Comparison of ENCODE assay signal across 10 cellular contexts in genomic region chr5:168315991-168316578, GRCh38. TPM values are rescaled to one million over a fixed set of nuclear protein-coding genes. Genes with fewer than 3 reads are reported as not detected.
DNase-seq lines count a peak whose midpoint lies in the region; ATAC-seq and TF ChIP-seq lines count a peak whose summit lies in the region.
"Had no signal": no experiment of that assay in that cellular context is flagged by ENCODE, and none has a peak within 500 bp of the region (broad histone marks: within the 10 kb centered on the region; RNA-seq: fewer than 3 reads in every experiment).

No MANE protein-coding gene starts in this region.

- peak overlapping the region in 1 of 2 donors; percentile 85 for H3K27ac ChIP-seq in lung (ENCODE audit: low read depth in 1 of 2, low read length in 1 of 2)
- H3K27ac ChIP-seq: ascending aorta, SK-N-MC had no signal

- peaks cover 6 to 11% of the 10 kb centered on the region in 2 donors for H3K27me3 Mint-ChIP-seq in effector memory CD8-positive, alpha-beta T cell

- no peaks in the 10 kb centered on the region for H3K36me3 Mint-ChIP-seq in effector memory CD8-positive, alpha-beta T cell (ENCODE audit: insufficient read depth)

- no peaks in the 10 kb centered on the region for H3K9me3 ChIP-seq in lung (ENCODE audit: control insufficient read depth in 2 of 2, insufficient read depth in 1 of 2, low read length in 1 of 2)
- H3K9me3 ChIP-seq: ascending aorta had no signal

- H3K4me1 ChIP-seq in lung (ENCODE audit: control insufficient read depth in 2 of 2, insufficient read depth in 2 of 2, low read length in 2 of 2), result peaks cover 0 to 15% of the 10 kb centered on the region in 2 donors
- H3K4me1 ChIP-seq: ascending aorta had no signal

- H3K27ac Mint-ChIP-seq in effector memory CD8-positive, alpha-beta T cell, result no peak overlapping the region

- H3K9me3 Mint-ChIP-seq in effector memory CD8-positive, alpha-beta T cell, result no peaks in the 10 kb centered on the region

- H3K4me1 Mint-ChIP-seq in effector memory CD8-positive, alpha-beta T cell (ENCODE audit: low read depth in 2 of 2), result no peaks in the 10 kb centered on the region

- DNase-seq in NCI-H2081 (lab: John Stamatoyannopoulos, UW) (peak; percentile 27 to 72), NCI-H2081 treated with DMSO at 0.1 percent for 48 hours (lab: John Stamatoyannopoulos, UW) (no peak), astrocyte of the hippocampus (ENCODE audit: low read depth, low spot score) (peak; percentile 60), lung (ENCODE audit: low spot score) (peak; percentile 58), ureter (ENCODE audit: low spot score) (peak; percentile 80), activated gamma-delta T cell treated with Interleukin-2 at 50 U/mL for 16 hours (no peak), SK-N-DZ (ENCODE audit: low spot score) (no peak)
- no peak for DNase-seq in effector memory CD8-positive, alpha-beta T cell

- no peaks in the 10 kb centered on the region for H3K27me3 ChIP-seq in lung (ENCODE audit: control insufficient read depth, insufficient read depth)
- H3K27me3 ChIP-seq: ascending aorta had no signal

- ATAC-seq in lung (ENCODE audit: insufficient read depth, low FRiP score), result peak; percentile 24
- no peak for ATAC-seq in effector memory CD8-positive, alpha-beta T cell (replicated peaks)

- no peak overlapping the region for H3K4me3 Mint-ChIP-seq in effector memory CD8-positive, alpha-beta T cell

- no peak for TF ChIP-seq CTCF in lung (IDR thresholded peaks at IDR 0.05; ENCODE audit: control extremely low read depth, extremely low read depth)

- 67 to 68% methylated on average over 9 of the region's 9 CpGs for WGBS in lung, 2 donors

- no peak overlapping the region for H3K4me3 ChIP-seq in lung
- H3K4me3 ChIP-seq: ascending aorta, SK-N-MC had no signal

- no peaks in the 10 kb centered on the region for H3K36me3 ChIP-seq in lung (ENCODE audit: control insufficient read depth in 2 of 2, insufficient read depth in 2 of 2, low read length in 2 of 2)
- H3K36me3 ChIP-seq: ascending aorta had no signal

RNA-seq across cellular contexts. Expression of gene WWC1, which starts 24.6 kb away (rescaled TPM):
- total RNA-seq in lung (10 to 100 TPM; 48.4 to 60.8 TPM), ureter (95.2 TPM)
- polyA plus RNA-seq in lung, result 10 to 100 TPM; 51.6 to 77.0 TPM
- 9.2 and 15.8 TPM in 2 replicates for polyA plus RNA-seq in SK-N-DZ (2014; cell fraction: cytosol; rRNA removed)
- 5.4 and 7.1 TPM in 2 replicates for polyA plus RNA-seq in SK-N-DZ (2014; cell fraction: nucleus; rRNA removed)
- total RNA-seq: ascending aorta had no signal

Comparison
In these comparisons a context has a peak if more than half of its experiments do, and no peak if none do; other contexts are left out.
1. DNase-seq: peak in NCI-H2081 (2 of 2), astrocyte of the hippocampus (single experiment), lung (single experiment) and ureter (single experiment); none in NCI-H2081 treated with DMSO at 0.1 percent for 48 hours (single experiment), activated gamma-delta T cell treated with Interleukin-2 at 50 U/mL for 16 hours (single experiment), effector memory CD8-positive, alpha-beta T cell (0 of 3) and SK-N-DZ (single experiment).